ENCODE assay signal across 8 cellular contexts in genomic region chr16:19113577-19114358, GRCh38. TPM values are rescaled to one million over a fixed set of nuclear protein-coding genes. Genes with fewer than 3 reads are reported as not detected.
A peak's percentile ranks its signal among the peaks of the same experiment; 100 is the strongest.
DNase-seq lines count a peak whose midpoint lies in the region; TF ChIP-seq lines count a peak whose summit lies in the region.

Gene ITPRIPL2 (plus strand): TSS chr16:19113964. CDS start chr16:19114462, 498 bp downstream.

- intact Hi-C loops in CD14-positive monocyte (cut with micrococcal nuclease) = no loop called here

- H3K4me1 Mint-ChIP-seq in CD14-positive monocyte = peaks cover 55% of the 10 kb centered on the region
- peaks cover 24% of the 10 kb centered on the region for H3K4me1 Mint-ChIP-seq in brain

- H3K36me3 Mint-ChIP-seq in CD14-positive monocyte (peaks cover 4 to 6% of the 10 kb centered on the region in 2 donors), brain (peaks cover 5% of the 10 kb centered on the region)

- H3K27ac ChIP-seq in rectal smooth muscle tissue (ENCODE audit: low read depth, low read length) = peak within 1 kb of the TSS; percentile 78

- TF ChIP-seq POLR2A in GM19099 (IDR thresholded peaks at IDR 0.05; ENCODE audit: extremely low read depth, insufficient read length, low read depth) = peak; percentile 51

- DNase-seq in CD14-positive monocyte (ENCODE audit: low spot score) (peak; percentile 52), NCI-H774 (lab: John Stamatoyannopoulos, UW) (peak; percentile 38), hippocampal formation (lab: John Stamatoyannopoulos, UW) (peak; percentile 62), NCI-H2081 treated with DMSO at 0.1 percent for 48 hours (lab: John Stamatoyannopoulos, UW) (no peak)
- DNase-seq in activated CD4-positive, CD25-positive, alpha-beta regulatory T cell treated with anti-CD3 and anti-CD28 coated beads, Interleukin-2, amount 50 U/mL, for 72 hours = no peak

- H3K27ac Mint-ChIP-seq in CD14-positive monocyte = peak within 1 kb of the TSS; percentile 82 to 95 (median 89)
- H3K27ac Mint-ChIP-seq in brain = peak within 1 kb of the TSS in 4 of 5 experiments; percentile 25 to 86 (median 67)

- H3K9me3 Mint-ChIP-seq in CD14-positive monocyte (no peaks in the 10 kb centered on the region), brain (no peaks in the 10 kb centered on the region)

- H3K4me3 Mint-ChIP-seq in CD14-positive monocyte = peak within 1 kb of the TSS; percentile 79 to 93
- H3K4me3 Mint-ChIP-seq in brain = peak within 1 kb of the TSS; percentile 59 to 88 (median 76)

- TF ChIP-seq CTCF in CD14-positive monocyte (IDR thresholded peaks at IDR 0.05) (no peak), brain (conservative IDR thresholded peaks at IDR 0.05) (no peak)

- peak within 1 kb of the TSS; percentile 65 for H3K4me3 ChIP-seq in rectal smooth muscle tissue (ENCODE audit: low read length)

- H3K36me3 ChIP-seq in rectal smooth muscle tissue (ENCODE audit: control insufficient read depth, insufficient read depth, low read length) = no peaks in the 10 kb centered on the region

- H3K9ac ChIP-seq in rectal smooth muscle tissue (ENCODE audit: low read length) = peak within 1 kb of the TSS; percentile 63

- no peaks in the 10 kb centered on the region for H3K27me3 ChIP-seq in rectal smooth muscle tissue (ENCODE audit: control insufficient read depth, insufficient read depth, low read length)

- peaks cover 15% of the 10 kb centered on the region for H3K4me1 ChIP-seq in rectal smooth muscle tissue (ENCODE audit: control insufficient read depth, insufficient read depth, low read length)

- peaks cover 0 to 3% (median 2%) of the 10 kb centered on the region in 3 donors for H3K27me3 Mint-ChIP-seq in CD14-positive monocyte (ENCODE audit: low read depth in 3 of 3)
- H3K27me3 Mint-ChIP-seq in brain = peaks cover 30% of the 10 kb centered on the region

RNA-seq across cellular contexts. Expression of gene ITPRIPL2, which starts in this region (rescaled TPM):
- 1 to 10 TPM; 8.2 to 9.0 TPM for polyA plus RNA-seq in CD14-positive monocyte
- 2.2 TPM for polyA plus RNA-seq in brain (ENCODE audit: insufficient read depth, low read depth, low replicate concordance)

Comparison
In these comparisons a context has a peak if more than half of its experiments do, and no peak if none do; other contexts are left out.
1. DNase-seq: peak in CD14-positive monocyte (single experiment), NCI-H774 (single experiment) and hippocampal formation (2 of 2); none in NCI-H2081 treated with DMSO at 0.1 percent for 48 hours (single experiment) and activated CD4-positive, CD25-positive, alpha-beta regulatory T cell treated with anti-CD3 and anti-CD28 coated beads, Interleukin-2, amount 50 U/mL, for 72 hours (single experiment).